ENCODE assay signal across 22 cellular contexts in genomic region chr10:1199897-1200721, GRCh38.
A peak's percentile ranks its signal among the peaks of the same experiment; 100 is the strongest.
DNase-seq lines count a peak whose midpoint lies in the region; ATAC-seq, FAIRE-seq and TF ChIP-seq lines count a peak whose summit lies in the region.
"Had no signal": no experiment of that assay in that cellular context is flagged by ENCODE, and none has a peak within 500 bp of the region (broad histone marks: within the 10 kb centered on the region; RNA-seq: fewer than 3 reads in every experiment).

No MANE protein-coding gene starts in this region.

- POLR2A ChIA-PET in IMR-90 (lab: Charles Lee; ENCODE audit: unreplicated experiment) = no interaction called here

- dilution Hi-C loops in IMR-90 (cut with HindIII; ENCODE audit: low sequenced_read_pairs, unreplicated experiment) = no loop called here

- peak overlapping the region; percentile 32 for H2AFZ ChIP-seq in IMR-90 (replicated peaks; ENCODE audit: low read length, poor library complexity)

- no peak overlapping the region for H2AK9ac ChIP-seq in IMR-90 (replicated peaks; ENCODE audit: low read depth, low read length, poor library complexity)

- H3K4me2 ChIP-seq in IMR-90 (ENCODE audit: low read depth, low read length) = no peak overlapping the region

- peaks cover 12% of the 10 kb centered on the region for H3K9me3 ChIP-seq in IMR-90 (ENCODE audit: control insufficient read depth, insufficient read depth, low read length)
- H3K9me3 ChIP-seq: left ventricle myocardium inferior, neutrophil, right lobe of liver, SJSA1, vagina had no signal

- FAIRE-seq in GM12891 (lab: Jason Lieb, UNC) (no peak), GM12892 (lab: Jason Lieb, UNC) (no peak)

- H4K8ac ChIP-seq in IMR-90 (ENCODE audit: low read depth in 2 of 2, low read length in 2 of 2) = no peak overlapping the region

- no peak for DNase-seq in IMR-90
- peak; percentile 82 for DNase-seq in epidermal melanocyte (ENCODE audit: insufficient read length, low spot score)
- peak; percentile 76 for DNase-seq in midbrain (lab: John Stamatoyannopoulos, UW)
- DNase-seq in GM12891 (ENCODE audit: insufficient read length, low spot score) = no peak
- DNase-seq in GM12892 (ENCODE audit: insufficient read length) = no peak
- DNase-seq in coronary artery (ENCODE audit: low spot score) = no peak
- DNase-seq: activated B cell treated with CpG ODN at 0.5 μM for 24 hours; activated CD8-positive, alpha-beta T cell treated with anti-CD3 and anti-CD28 coated beads for 36 hours; activated naive CD8-positive, alpha-beta T cell treated with anti-CD3 and anti-CD28 coated beads for 36 hours; foreskin keratinocyte; left ventricle myocardium inferior; NCI-H226; PC-3; stimulated activated naive CD8-positive, alpha-beta T cell treated with anti-CD3 and anti-CD28 coated beads, Interleukin-15, Interleukin-2, amounts not matched to agents 100 U/mL and 50 U/mL, for 24 hours had no signal

- H3K27ac ChIP-seq in IMR-90 (ENCODE audit: insufficient read depth, low read length) (no peak overlapping the region), coronary artery (no peak overlapping the region)
- H3K27ac ChIP-seq: C4-2B, foreskin keratinocyte, left ventricle myocardium inferior, neutrophil, right lobe of liver, SJSA1, vagina had no signal

- H4K20me1 ChIP-seq in IMR-90 (ENCODE audit: insufficient read depth, low read length) = no peaks in the 10 kb centered on the region

- no peak overlapping the region for H3K23ac ChIP-seq in IMR-90 (ENCODE audit: low read depth, low read length)

- no peak for TF ChIP-seq RAD21 in IMR-90 (IDR thresholded peaks at IDR 0.05; ENCODE audit: low read length)

- no peak overlapping the region for H3K56ac ChIP-seq in IMR-90 (ENCODE audit: extremely low read depth, insufficient read depth, low read length)

- no peak overlapping the region for H4K5ac ChIP-seq in IMR-90 (ENCODE audit: low read depth, low read length)

- H3K14ac ChIP-seq in IMR-90 (replicated peaks; ENCODE audit: low read depth, low read length) = no peak overlapping the region

- no peaks in the 10 kb centered on the region for H3K36me3 ChIP-seq in IMR-90 (ENCODE audit: control insufficient read depth, insufficient read depth, low read length)
- H3K36me3 ChIP-seq: left ventricle myocardium inferior, neutrophil, right lobe of liver, SJSA1, vagina had no signal

- no peak overlapping the region for H4K91ac ChIP-seq in IMR-90 (ENCODE audit: insufficient read depth, low read depth, low read length)

- H3K9me1 ChIP-seq in IMR-90 (ENCODE audit: insufficient read depth, low read length) = no peaks in the 10 kb centered on the region

- no peak overlapping the region for H3K4ac ChIP-seq in IMR-90 (ENCODE audit: low read depth, low read length)

- H3K4me1 ChIP-seq in IMR-90 (ENCODE audit: control insufficient read depth, insufficient read depth, low read length) = no peaks in the 10 kb centered on the region
- H3K4me1 ChIP-seq: foreskin keratinocyte, left ventricle myocardium inferior, right lobe of liver, SJSA1, vagina had no signal

- no peaks in the 10 kb centered on the region for H3K27me3 ChIP-seq in IMR-90 (ENCODE audit: control insufficient read depth, insufficient read depth, low read length)
- H3K27me3 ChIP-seq: foreskin keratinocyte, right lobe of liver, vagina had no signal

- H3K18ac ChIP-seq in IMR-90 (ENCODE audit: low read depth, low read length) = no peak overlapping the region

- no peak overlapping the region for H2BK20ac ChIP-seq in IMR-90 (ENCODE audit: low read depth, low read length)

- ATAC-seq in IMR-90 (ENCODE audit: low read depth) (no peak), HG02885 (IDR thresholded peaks at IDR 0.05; ENCODE audit: poor library complexity, unreplicated experiment) (no peak)
- ATAC-seq in stimulated activated memory B cell treated with anti-CD40 and anti-IgM and Interleukin-4, amounts not matched to agents 10 μg/mL and 1 μg/mL and 100 μg/mL, for 72 hours = peak; percentile 22
- ATAC-seq: activated CD8-positive, alpha-beta T cell treated with anti-CD3 and anti-CD28 coated beads for 36 hours; foreskin keratinocyte; PC-3; stimulated activated naive CD8-positive, alpha-beta T cell treated with anti-CD3 and anti-CD28 coated beads, Interleukin-15, Interleukin-2, amounts not matched to agents 100 U/mL and 50 U/mL, for 24 hours had no signal

- TF ChIP-seq CTCF in IMR-90 (conservative IDR thresholded peaks at IDR 0.05; ENCODE audit: low read depth, low read length) (no peak), coronary artery (IDR thresholded peaks at IDR 0.05) (no peak)

- CTCF ChIA-PET in IMR-90 (lab: Yijun Ruan, JAX) = no interaction called here

- in situ Hi-C loops in IMR-90 (cut with MboI; ENCODE audit: low sequenced_read_pairs) = no loop called here

- H2BK5ac ChIP-seq in IMR-90 (ENCODE audit: low read depth, low read length, poor library complexity, severe bottlenecking) = no peak overlapping the region

- H2BK120ac ChIP-seq in IMR-90 (ENCODE audit: low read depth, low read length) = no peak overlapping the region

- no peak overlapping the region for H3K27ac Mint-ChIP-seq in stimulated activated memory B cell treated with anti-CD40 and anti-IgM and Interleukin-4, amounts not matched to agents 10 μg/mL and 1 μg/mL and 100 μg/mL, for 72 hours
- H3K27ac Mint-ChIP-seq: activated B cell treated with CpG ODN at 0.5 μM for 24 hours; activated CD8-positive, alpha-beta T cell treated with anti-CD3 and anti-CD28 coated beads for 36 hours; activated naive CD8-positive, alpha-beta T cell treated with anti-CD3 and anti-CD28 coated beads for 36 hours; activated T-helper 1 cell treated with anti-CD3 and anti-CD28 coated beads, Interleukin-12 subunit alpha, Interleukin-12 subunit beta, Interleukin-2, Interleukin-4 antibody, amounts not matched to agents 30 ng/mL and 10 ng/mL and 1 ng/mL, durations not matched to agents 14 hours and 24 hours and 36 hours had no signal

- no peaks in the 10 kb centered on the region for H3K4me1 Mint-ChIP-seq in stimulated activated memory B cell treated with anti-CD40 and anti-IgM and Interleukin-4, amounts not matched to agents 10 μg/mL and 1 μg/mL and 100 μg/mL, for 72 hours
- H3K4me1 Mint-ChIP-seq: activated B cell treated with CpG ODN at 0.5 μM for 24 hours; activated naive CD8-positive, alpha-beta T cell treated with anti-CD3 and anti-CD28 coated beads for 36 hours had no signal

- no peaks in the 10 kb centered on the region for H3K9me3 Mint-ChIP-seq in stimulated activated memory B cell treated with anti-CD40 and anti-IgM and Interleukin-4, amounts not matched to agents 10 μg/mL and 1 μg/mL and 100 μg/mL, for 72 hours
- H3K9me3 Mint-ChIP-seq: activated B cell treated with CpG ODN at 0.5 μM for 24 hours; activated CD8-positive, alpha-beta T cell treated with anti-CD3 and anti-CD28 coated beads for 36 hours; activated naive CD8-positive, alpha-beta T cell treated with anti-CD3 and anti-CD28 coated beads for 36 hours; activated T-helper 1 cell treated with anti-CD3 and anti-CD28 coated beads, Interleukin-12 subunit alpha, Interleukin-12 subunit beta, Interleukin-2, Interleukin-4 antibody, amounts not matched to agents 30 ng/mL and 10 ng/mL and 1 ng/mL, durations not matched to agents 14 hours and 24 hours and 36 hours had no signal

- BruUV-seq in IMR-90 (replicated peaks; lab: Mats Ljungman, UMichigan) = no TSS peak

- no peaks in the 10 kb centered on the region for H3K36me3 Mint-ChIP-seq in stimulated activated memory B cell treated with anti-CD40 and anti-IgM and Interleukin-4, amounts not matched to agents 10 μg/mL and 1 μg/mL and 100 μg/mL, for 72 hours
- H3K36me3 Mint-ChIP-seq: activated naive CD8-positive, alpha-beta T cell treated with anti-CD3 and anti-CD28 coated beads for 36 hours had no signal

- no peak overlapping the region for H3K4me3 ChIP-seq in IMR-90 (ENCODE audit: insufficient read depth, low read depth, low read length)
- H3K4me3 ChIP-seq in coronary artery = no peak overlapping the region
- H3K4me3 ChIP-seq: left ventricle myocardium inferior, right lobe of liver, SJSA1, vagina had no signal

- no peak overlapping the region for H2AK5ac ChIP-seq in IMR-90 (ENCODE audit: low read depth, low read length)

- intact Hi-C loops in IMR-90 (cut with micrococcal nuclease) = no loop called here

- H3K79me1 ChIP-seq in IMR-90 (ENCODE audit: low read depth in 1 of 2, low read length in 2 of 2) = no peaks in the 10 kb centered on the region

- no peak overlapping the region for H3K9ac ChIP-seq in IMR-90 (ENCODE audit: low read depth, low read length)

- H2BK15ac ChIP-seq in IMR-90 (ENCODE audit: low read depth, low read length) = no peak overlapping the region

- H3K4me3 Mint-ChIP-seq in stimulated activated memory B cell treated with anti-CD40 and anti-IgM and Interleukin-4, amounts not matched to agents 10 μg/mL and 1 μg/mL and 100 μg/mL, for 72 hours = no peak overlapping the region
- H3K4me3 Mint-ChIP-seq: activated B cell treated with CpG ODN at 0.5 μM for 24 hours; activated CD8-positive, alpha-beta T cell treated with anti-CD3 and anti-CD28 coated beads for 36 hours; activated naive CD8-positive, alpha-beta T cell treated with anti-CD3 and anti-CD28 coated beads for 36 hours; activated T-helper 1 cell treated with anti-CD3 and anti-CD28 coated beads, Interleukin-12 subunit alpha, Interleukin-12 subunit beta, Interleukin-2, Interleukin-4 antibody, amounts not matched to agents 30 ng/mL and 10 ng/mL and 1 ng/mL, durations not matched to agents 14 hours and 24 hours and 36 hours had no signal

- 77% methylated on average over 14 of the region's 24 CpGs; no CpG with 5 or more reads in 1 of the 2 experiments for WGBS in IMR-90 (ENCODE audit: extremely low coverage in 2 of 2, insufficient read length in 1 of 2), 2 experiments

- peaks cover 14% of the 10 kb centered on the region for H3K27me3 Mint-ChIP-seq in stimulated activated memory B cell treated with anti-CD40 and anti-IgM and Interleukin-4, amounts not matched to agents 10 μg/mL and 1 μg/mL and 100 μg/mL, for 72 hours
- H3K27me3 Mint-ChIP-seq: activated naive CD8-positive, alpha-beta T cell treated with anti-CD3 and anti-CD28 coated beads for 36 hours had no signal

- TF ChIP-seq POLR2A in IMR-90 (IDR thresholded peaks at IDR 0.05; ENCODE audit: low read depth, low read length) (no peak), GM12891 (IDR thresholded peaks at IDR 0.05; ENCODE audit: low read depth, low read length) (no peak), GM12892 (IDR thresholded peaks at IDR 0.05; ENCODE audit: low read depth, low read length) (no peak)

TF ChIP-seq in GM12891, 5 proteins besides CTCF, POLR2A, EP300 and RAD21:
- TF ChIP-seq SPI1 (IDR thresholded peaks at IDR 0.05; ENCODE audit: low read depth, low read length) (no peak), PAX5 (IDR thresholded peaks at IDR 0.05; ENCODE audit: insufficient read depth, low read length, severe bottlenecking) (no peak), POLR2AphosphoS5 (IDR thresholded peaks at IDR 0.05; ENCODE audit: low read depth, low read length) (no peak), TAF1 (IDR thresholded peaks at IDR 0.05; ENCODE audit: low read depth, low read length) (no peak), POU2F2 (IDR thresholded peaks at IDR 0.05; ENCODE audit: low read depth, low read length) (no peak)

Comparison
In these comparisons a context has a peak if more than half of its experiments do, and no peak if none do; other contexts are left out.
1. DNase-seq: peak in epidermal melanocyte (single experiment) and midbrain (single experiment); none in IMR-90 (single experiment), GM12891 (single experiment), GM12892 (single experiment) and coronary artery (single experiment).